ENCODE assay signal across 25 cellular contexts in genomic region chr12:3669594-3669993, GRCh38.
"Had no signal": no experiment of that assay in that cellular context is flagged by ENCODE, and none has a peak within 500 bp of the region (broad histone marks: within the 10 kb centered on the region; RNA-seq: fewer than 3 reads in every experiment).

No MANE protein-coding gene starts in this region.

- H3K27ac ChIP-seq: colonic mucosa, esophagus muscularis mucosa, foreskin keratinocyte, gastroesophageal sphincter, hepatocyte, left ventricle myocardium inferior, lower lobe of right lung, pancreas, right lobe of liver, suprapubic skin, transverse colon, upper lobe of right lung had no signal

- DNase-seq: colonic mucosa; effector memory CD4-positive, alpha-beta T cell; heart left ventricle; left colon; left ventricle myocardium inferior; lower lobe of right lung; naive thymus-derived CD4-positive, alpha-beta T cell; pancreas; retina; right lobe of liver; small intestine; stimulated activated CD4-positive, alpha-beta T cell treated with anti-CD3 and anti-CD28 coated beads, Interleukin-2, amount 100 ng/mL, for 48 hours; stimulated activated naive CD4-positive, alpha-beta T cell; stimulated activated naive CD8-positive, alpha-beta T cell treated with anti-CD3 and anti-CD28 coated beads, Interleukin-15, amount 100 ng/mL, for 72 hours; transverse colon; upper lobe of right lung had no signal

- H3K27me3 ChIP-seq: colonic mucosa, esophagus muscularis mucosa, foreskin keratinocyte, gastroesophageal sphincter, heart left ventricle, hepatocyte, pancreas, right lobe of liver, suprapubic skin, transverse colon, upper lobe of right lung had no signal

- H3K36me3 ChIP-seq: colonic mucosa, right lobe of liver had no signal

- ATAC-seq: gastroesophageal sphincter; left colon; lower lobe of right lung; naive thymus-derived CD4-positive, alpha-beta T cell; pancreas; right lobe of liver; upper lobe of right lung had no signal

- H3K4me1 ChIP-seq: colonic mucosa, foreskin keratinocyte, gastroesophageal sphincter, lower lobe of right lung, pancreas, suprapubic skin, upper lobe of right lung had no signal

- H3K4me3 Mint-ChIP-seq: central memory CD8-positive, alpha-beta T cell; dendritic cell treated with granulocyte-macrophage colony-stimulating factor and Interleukin-4, amounts not matched to agents 40 ng/mL and 50 ng/mL, for 4 days; memory B cell; mesothelial cell of epicardium; naive thymus-derived CD4-positive, alpha-beta T cell; stimulated activated naive CD8-positive, alpha-beta T cell treated with anti-CD3 and anti-CD28 coated beads, Interleukin-15, amount 100 ng/mL, for 72 hours had no signal

- H3K4me1 Mint-ChIP-seq: central memory CD8-positive, alpha-beta T cell; memory B cell; mesothelial cell of epicardium had no signal

- H3K36me3 Mint-ChIP-seq: mesothelial cell of epicardium had no signal

- H3K9me3 Mint-ChIP-seq: central memory CD8-positive, alpha-beta T cell; dendritic cell treated with granulocyte-macrophage colony-stimulating factor and Interleukin-4, amounts not matched to agents 40 ng/mL and 50 ng/mL, for 4 days; memory B cell; mesothelial cell of epicardium; naive thymus-derived CD4-positive, alpha-beta T cell; stimulated activated naive CD8-positive, alpha-beta T cell treated with anti-CD3 and anti-CD28 coated beads, Interleukin-15, amount 100 ng/mL, for 72 hours had no signal

- H3K4me3 ChIP-seq: colonic mucosa, esophagus muscularis mucosa, gastroesophageal sphincter, heart left ventricle, hepatocyte, left ventricle myocardium inferior, lower lobe of right lung, pancreas, right lobe of liver, suprapubic skin, transverse colon, upper lobe of right lung had no signal

- H3K27me3 Mint-ChIP-seq: central memory CD8-positive, alpha-beta T cell; dendritic cell treated with granulocyte-macrophage colony-stimulating factor and Interleukin-4, amounts not matched to agents 40 ng/mL and 50 ng/mL, for 4 days; memory B cell; naive thymus-derived CD4-positive, alpha-beta T cell; stimulated activated naive CD8-positive, alpha-beta T cell treated with anti-CD3 and anti-CD28 coated beads, Interleukin-15, amount 100 ng/mL, for 72 hours had no signal

- H3K9me3 ChIP-seq: colonic mucosa, esophagus muscularis mucosa, gastroesophageal sphincter, heart left ventricle, left ventricle myocardium inferior, lower lobe of right lung, pancreas, right lobe of liver, suprapubic skin, transverse colon, upper lobe of right lung had no signal

- H3K27ac Mint-ChIP-seq: dendritic cell treated with granulocyte-macrophage colony-stimulating factor and Interleukin-4, amounts not matched to agents 40 ng/mL and 50 ng/mL, for 4 days; memory B cell; mesothelial cell of epicardium had no signal
